ENCODE assay signal across 2 cellular contexts in the genomic region with DNA sequence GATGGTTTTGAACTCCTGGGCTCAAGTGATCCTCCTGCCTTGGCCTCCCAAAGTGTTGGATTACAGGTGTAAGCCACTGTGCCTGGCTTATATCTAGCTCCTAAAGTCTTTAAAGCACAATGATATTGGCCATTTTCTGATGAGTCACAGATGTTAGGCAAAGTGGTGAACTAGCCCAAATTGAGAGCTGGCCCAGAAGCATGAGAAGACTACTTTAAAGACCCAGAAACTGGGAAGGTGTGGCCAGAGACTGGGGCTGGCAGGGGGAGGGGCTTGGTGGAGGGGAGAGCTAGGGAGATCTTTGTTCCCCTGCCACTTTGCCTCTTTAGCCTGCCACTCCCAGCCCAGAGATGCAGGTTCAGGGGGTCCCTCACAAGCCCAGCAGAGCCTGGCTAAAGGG.
TF ChIP-seq lines count a peak whose summit lies in the region.

No MANE protein-coding gene starts in this region.

TF ChIP-seq in GM23338, 12 proteins besides CTCF, POLR2A, EP300 and RAD21:
- TF ChIP-seq NANOG (IDR thresholded peaks at IDR 0.05; ENCODE audit: borderline replicate concordance) (no peak), ZNF331 (CRISPR knock-in tag; IDR thresholded peaks at IDR 0.05; ENCODE audit: low read depth) (no peak), EZH2 (IDR thresholded peaks at IDR 0.05; ENCODE audit: low read depth, unreplicated experiment) (no peak), POLR2AphosphoS5 (IDR thresholded peaks at IDR 0.05; ENCODE audit: low read depth) (no peak), ZNF114 (CRISPR knock-in tag; IDR thresholded peaks at IDR 0.05) (no peak)
- TF ChIP-seq, protein P1, sequence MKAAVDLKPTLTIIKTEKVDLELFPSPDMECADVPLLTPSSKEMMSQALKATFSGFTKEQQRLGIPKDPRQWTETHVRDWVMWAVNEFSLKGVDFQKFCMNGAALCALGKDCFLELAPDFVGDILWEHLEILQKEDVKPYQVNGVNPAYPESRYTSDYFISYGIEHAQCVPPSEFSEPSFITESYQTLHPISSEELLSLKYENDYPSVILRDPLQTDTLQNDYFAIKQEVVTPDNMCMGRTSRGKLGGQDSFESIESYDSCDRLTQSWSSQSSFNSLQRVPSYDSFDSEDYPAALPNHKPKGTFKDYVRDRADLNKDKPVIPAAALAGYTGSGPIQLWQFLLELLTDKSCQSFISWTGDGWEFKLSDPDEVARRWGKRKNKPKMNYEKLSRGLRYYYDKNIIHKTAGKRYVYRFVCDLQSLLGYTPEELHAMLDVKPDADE (IDR thresholded peaks at IDR 0.05), result no peak
- TF ChIP-seq, protein P2, sequence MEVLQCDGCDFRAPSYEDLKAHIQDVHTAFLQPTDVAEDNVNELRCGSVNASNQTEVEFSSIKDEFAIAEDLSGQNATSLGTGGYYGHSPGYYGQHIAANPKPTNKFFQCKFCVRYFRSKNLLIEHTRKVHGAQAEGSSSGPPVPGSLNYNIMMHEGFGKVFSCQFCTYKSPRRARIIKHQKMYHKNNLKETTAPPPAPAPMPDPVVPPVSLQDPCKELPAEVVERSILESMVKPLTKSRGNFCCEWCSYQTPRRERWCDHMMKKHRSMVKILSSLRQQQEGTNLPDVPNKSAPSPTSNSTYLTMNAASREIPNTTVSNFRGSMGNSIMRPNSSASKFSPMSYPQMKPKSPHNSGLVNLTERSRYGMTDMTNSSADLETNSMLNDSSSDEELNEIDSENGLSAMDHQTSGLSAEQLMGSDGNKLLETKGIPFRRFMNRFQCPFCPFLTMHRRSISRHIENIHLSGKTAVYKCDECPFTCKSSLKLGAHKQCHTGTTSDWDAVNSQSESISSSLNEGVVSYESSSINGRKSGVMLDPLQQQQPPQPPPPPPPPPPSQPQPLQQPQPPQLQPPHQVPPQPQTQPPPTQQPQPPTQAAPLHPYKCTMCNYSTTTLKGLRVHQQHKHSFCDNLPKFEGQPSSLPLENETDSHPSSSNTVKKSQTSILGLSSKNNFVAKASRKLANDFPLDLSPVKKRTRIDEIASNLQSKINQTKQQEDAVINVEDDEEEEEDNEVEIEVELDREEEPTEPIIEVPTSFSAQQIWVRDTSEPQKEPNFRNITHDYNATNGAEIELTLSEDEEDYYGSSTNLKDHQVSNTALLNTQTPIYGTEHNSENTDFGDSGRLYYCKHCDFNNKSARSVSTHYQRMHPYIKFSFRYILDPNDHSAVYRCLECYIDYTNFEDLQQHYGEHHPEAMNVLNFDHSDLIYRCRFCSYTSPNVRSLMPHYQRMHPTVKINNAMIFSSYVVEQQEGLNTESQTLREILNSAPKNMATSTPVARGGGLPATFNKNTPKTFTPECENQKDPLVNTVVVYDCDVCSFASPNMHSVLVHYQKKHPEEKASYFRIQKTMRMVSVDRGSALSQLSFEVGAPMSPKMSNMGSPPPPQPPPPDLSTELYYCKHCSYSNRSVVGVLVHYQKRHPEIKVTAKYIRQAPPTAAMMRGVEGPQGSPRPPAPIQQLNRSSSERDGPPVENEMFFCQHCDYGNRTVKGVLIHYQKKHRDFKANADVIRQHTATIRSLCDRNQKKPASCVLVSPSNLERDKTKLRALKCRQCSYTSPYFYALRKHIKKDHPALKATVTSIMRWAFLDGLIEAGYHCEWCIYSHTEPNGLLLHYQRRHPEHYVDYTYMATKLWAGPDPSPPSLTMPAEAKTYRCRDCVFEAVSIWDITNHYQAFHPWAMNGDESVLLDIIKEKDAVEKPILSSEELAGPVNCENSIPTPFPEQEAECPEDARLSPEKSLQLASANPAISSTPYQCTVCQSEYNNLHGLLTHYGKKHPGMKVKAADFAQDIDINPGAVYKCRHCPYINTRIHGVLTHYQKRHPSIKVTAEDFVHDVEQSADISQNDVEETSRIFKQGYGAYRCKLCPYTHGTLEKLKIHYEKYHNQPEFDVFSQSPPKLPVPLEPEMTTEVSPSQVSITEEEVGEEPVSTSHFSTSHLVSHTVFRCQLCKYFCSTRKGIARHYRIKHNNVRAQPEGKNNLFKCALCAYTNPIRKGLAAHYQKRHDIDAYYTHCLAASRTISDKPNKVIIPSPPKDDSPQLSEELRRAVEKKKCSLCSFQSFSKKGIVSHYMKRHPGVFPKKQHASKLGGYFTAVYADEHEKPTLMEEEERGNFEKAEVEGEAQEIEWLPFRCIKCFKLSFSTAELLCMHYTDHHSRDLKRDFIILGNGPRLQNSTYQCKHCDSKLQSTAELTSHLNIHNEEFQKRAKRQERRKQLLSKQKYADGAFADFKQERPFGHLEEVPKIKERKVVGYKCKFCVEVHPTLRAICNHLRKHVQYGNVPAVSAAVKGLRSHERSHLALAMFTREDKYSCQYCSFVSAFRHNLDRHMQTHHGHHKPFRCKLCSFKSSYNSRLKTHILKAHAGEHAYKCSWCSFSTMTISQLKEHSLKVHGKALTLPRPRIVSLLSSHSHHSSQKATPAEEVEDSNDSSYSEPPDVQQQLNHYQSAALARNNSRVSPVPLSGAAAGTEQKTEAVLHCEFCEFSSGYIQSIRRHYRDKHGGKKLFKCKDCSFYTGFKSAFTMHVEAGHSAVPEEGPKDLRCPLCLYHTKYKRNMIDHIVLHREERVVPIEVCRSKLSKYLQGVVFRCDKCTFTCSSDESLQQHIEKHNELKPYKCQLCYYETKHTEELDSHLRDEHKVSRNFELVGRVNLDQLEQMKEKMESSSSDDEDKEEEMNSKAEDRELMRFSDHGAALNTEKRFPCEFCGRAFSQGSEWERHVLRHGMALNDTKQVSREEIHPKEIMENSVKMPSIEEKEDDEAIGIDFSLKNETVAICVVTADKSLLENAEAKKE (CRISPR knock-in tag; IDR thresholded peaks at IDR 0.05), result no peak

TF ChIP-seq in K562, 482 proteins besides CTCF, POLR2A, EP300 and RAD21:
- peak; percentile 76 for TF ChIP-seq MAFG (tag; conservative IDR thresholded peaks at IDR 0.05)
- TF ChIP-seq TAL1 (IDR thresholded peaks at IDR 0.05), result no peak
- peak; percentile 51; the same call in 1 of the 2 replicates for TF ChIP-seq C11orf30 (IDR thresholded peaks at IDR 0.05; ENCODE audit: low read depth)
- no peak for TF ChIP-seq BACH1 (tag; IDR thresholded peaks at IDR 0.05)
- TF ChIP-seq CREBBP (IDR thresholded peaks at IDR 0.05; ENCODE audit: low read depth, low read length), result no peak
- no peak for TF ChIP-seq HEY1 (CRISPR knock-in tag; IDR thresholded peaks at IDR 0.05; ENCODE audit: borderline replicate concordance)
- no peak for TF ChIP-seq NBN (IDR thresholded peaks at IDR 0.05; ENCODE audit: low read depth)
- TF ChIP-seq ZNF75A (CRISPR knock-in tag; IDR thresholded peaks at IDR 0.05), result no peak
- TF ChIP-seq MCM5 (IDR thresholded peaks at IDR 0.05; ENCODE audit: low read depth), result no peak
- TF ChIP-seq ZNF77 (CRISPR knock-in tag; IDR thresholded peaks at IDR 0.05), result no peak
- TF ChIP-seq DACH1 (IDR thresholded peaks at IDR 0.05; ENCODE audit: partially characterized antibody), result no peak
- TF ChIP-seq, protein P3, sequence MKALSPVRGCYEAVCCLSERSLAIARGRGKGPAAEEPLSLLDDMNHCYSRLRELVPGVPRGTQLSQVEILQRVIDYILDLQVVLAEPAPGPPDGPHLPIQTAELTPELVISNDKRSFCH (CRISPR knock-in tag; IDR thresholded peaks at IDR 0.05), result no peak
- TF ChIP-seq, protein P3 (tag; IDR thresholded peaks at IDR 0.05), result no peak
- no peak for TF ChIP-seq ZBTB17 (CRISPR knock-in tag; IDR thresholded peaks at IDR 0.05)
